In the genomic region with DNA sequence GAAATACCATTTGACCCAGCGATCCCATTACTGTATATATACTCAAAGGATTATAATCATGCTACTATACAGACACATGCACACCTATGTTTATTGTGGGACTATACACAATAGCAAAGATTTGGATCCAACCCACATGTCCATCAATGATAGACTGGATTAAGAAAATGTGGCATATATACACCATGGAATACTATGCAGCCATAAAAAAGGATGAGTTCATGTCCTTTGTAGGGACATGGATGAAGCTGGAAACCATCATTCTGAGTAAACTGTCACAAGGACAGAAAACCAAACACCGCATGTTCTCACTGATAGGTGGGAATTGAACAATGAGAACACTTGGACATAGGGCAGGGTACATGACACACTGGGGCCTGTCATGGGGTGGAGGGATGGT, we compare ENCODE assay signal across 7 cellular contexts. TPM values are rescaled to one million over a fixed set of nuclear protein-coding genes. Genes with fewer than 3 reads are reported as not detected.
"Had no signal": no experiment of that assay in that cellular context is flagged by ENCODE, and none has a peak within 500 bp of the region (broad histone marks: within the 10 kb centered on the region; RNA-seq: fewer than 3 reads in every experiment).

No MANE protein-coding gene starts in this region.

RNA-seq across cellular contexts. Expression of a gene that starts 43.2 kb away (rescaled TPM):
- total RNA-seq: GM23248, GM23338, H1, H4, H7, H9, HFFc6 had no signal
- polyA plus RNA-seq: GM23248, H1 had no signal
